8 cellular contexts compared by ENCODE assay signal in the genomic region with DNA sequence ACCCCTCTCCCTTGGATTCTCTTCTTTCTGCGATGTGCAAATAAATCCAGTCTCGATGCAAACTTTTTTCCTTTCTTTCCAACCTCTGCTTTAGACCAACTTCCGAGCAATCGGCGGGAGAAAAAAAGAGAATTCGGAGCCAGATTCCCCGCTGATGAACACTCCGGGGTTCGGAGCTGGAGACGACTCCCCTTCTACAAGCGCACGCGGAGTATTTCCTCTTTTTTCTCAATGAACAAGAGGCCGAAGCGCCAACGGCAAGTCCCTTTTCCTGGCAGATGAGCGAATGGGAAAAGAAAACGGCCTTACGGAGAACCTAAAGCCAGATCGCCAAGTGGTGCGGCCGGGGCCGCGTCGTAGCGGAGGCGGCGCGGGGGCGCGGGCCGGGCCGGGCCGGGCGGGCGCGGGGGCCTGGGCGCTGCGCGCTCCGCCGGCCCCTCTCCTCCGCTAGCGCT.
DNase-seq lines count a peak whose midpoint lies in the region; ATAC-seq lines count a peak whose summit lies in the region.

No MANE protein-coding gene starts in this region.

- peak overlapping the region; percentile 80 for H3K27ac ChIP-seq in cingulate gyrus (ENCODE audit: low read depth, low read length)
- peak overlapping the region; percentile 94 to 97 for H3K27ac ChIP-seq in mucosa of rectum (ENCODE audit: low read depth in 2 of 2, low read length in 2 of 2)

- peak; percentile 25 for ATAC-seq in HG02610 (IDR thresholded peaks at IDR 0.05; ENCODE audit: unreplicated experiment)
- no peak for ATAC-seq in GM21526 (IDR thresholded peaks at IDR 0.05; ENCODE audit: low FRiP score, unreplicated experiment)

- H3K4me3 ChIP-seq in mucosa of rectum (ENCODE audit: low read length in 2 of 2), result peak overlapping the region; percentile 94 to 98

- peaks cover 9 to 24% of the 10 kb centered on the region in 2 donors for H3K4me1 ChIP-seq in mucosa of rectum (ENCODE audit: control insufficient read depth in 2 of 2, insufficient read depth in 2 of 2, low read length in 2 of 2)

- no peaks in the 10 kb centered on the region for H3K27me3 ChIP-seq in mucosa of rectum (ENCODE audit: control insufficient read depth in 2 of 2, insufficient read depth in 2 of 2, low read length in 2 of 2)

- H3K9me3 ChIP-seq in mucosa of rectum (ENCODE audit: control insufficient read depth in 2 of 2, low read length in 2 of 2), result no peaks in the 10 kb centered on the region

- DNase-seq in activated CD8-positive, alpha-beta memory T cell treated with anti-CD3 and anti-CD28 coated beads for 24 hours, result peak; percentile 68
- no peak for DNase-seq in activated CD8-positive, alpha-beta memory T cell treated with anti-CD3 and anti-CD28 coated beads, Interleukin-2, amount 50 U/mL, for 48 hours
- DNase-seq in NCI-H526 (lab: John Stamatoyannopoulos, UW) (peak; percentile 72 to 93), NCI-H446 (lab: John Stamatoyannopoulos, UW) (no peak)

- peak overlapping the region; percentile 98 to 99 for H3K9ac ChIP-seq in mucosa of rectum (ENCODE audit: low read depth in 1 of 2, low read length in 2 of 2)

- peaks cover 11 to 12% of the 10 kb centered on the region in 2 donors for H3K36me3 ChIP-seq in mucosa of rectum (ENCODE audit: control insufficient read depth in 2 of 2, insufficient read depth in 2 of 2, low read length in 2 of 2)

Comparison
In these comparisons a context has a peak if more than half of its experiments do, and no peak if none do; other contexts are left out.
1. DNase-seq: peak in activated CD8-positive, alpha-beta memory T cell treated with anti-CD3 and anti-CD28 coated beads for 24 hours (single experiment) and NCI-H526 (2 of 2); none in activated CD8-positive, alpha-beta memory T cell treated with anti-CD3 and anti-CD28 coated beads, Interleukin-2, amount 50 U/mL, for 48 hours (single experiment) and NCI-H446 (0 of 2).